ENCODE assay signal across 1 cellular context in genomic region chr20:43507150-43508080, GRCh38.
A peak's percentile ranks its signal among the peaks of the same experiment; 100 is the strongest.
TF ChIP-seq lines count a peak whose summit lies in the region.

L3MBTL1 (plus strand) TSS chr20:43507697; CDS start chr20:43513504, 5,807 bp downstream.

TF ChIP-seq in HCT116, 20 proteins besides CTCF, POLR2A, EP300 and RAD21 (continued from another document):
- no peak for TF ChIP-seq REST (IDR thresholded peaks at IDR 0.05; ENCODE audit: low read depth)
- peak; percentile 7 for TF ChIP-seq ZBTB33 (IDR thresholded peaks at IDR 0.05; ENCODE audit: extremely low read depth, insufficient replicate concordance, low read length)
